ENCODE assay signal across 8 cellular contexts in the genomic region with DNA sequence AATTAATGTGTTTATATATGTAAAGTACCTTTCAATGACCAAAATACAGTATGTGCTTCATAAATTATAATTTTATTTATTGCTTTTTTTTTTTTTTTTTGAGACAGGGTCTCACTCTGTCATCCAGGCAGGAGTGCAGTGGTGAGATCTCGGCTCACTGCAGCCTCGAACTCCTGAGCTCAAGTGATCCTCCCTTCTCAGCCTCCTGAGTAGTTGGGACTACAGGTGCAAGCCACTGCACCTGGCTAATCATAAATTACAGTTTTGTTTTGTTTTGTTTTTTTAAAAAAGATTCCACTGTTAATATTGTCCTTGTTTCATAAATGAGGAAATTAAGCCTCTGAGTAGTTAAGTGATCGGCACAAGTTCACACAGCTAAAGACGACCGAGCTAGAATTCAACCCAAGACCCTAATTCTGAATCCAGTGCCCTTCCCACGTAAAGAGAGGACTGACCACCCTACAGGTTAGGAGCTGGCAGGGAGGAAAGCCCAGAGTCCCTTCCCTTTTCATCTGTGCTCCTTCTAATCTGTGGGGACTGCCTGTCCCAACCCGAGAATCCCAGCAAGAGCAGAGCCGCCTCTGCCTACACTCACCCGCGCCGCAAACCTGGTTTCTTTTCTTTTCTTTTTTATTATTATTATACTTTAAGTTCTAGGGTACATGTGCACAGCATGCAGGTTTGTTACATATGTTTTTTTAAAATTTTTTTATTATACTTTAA. TPM values are rescaled to one million over a fixed set of nuclear protein-coding genes. Genes with fewer than 3 reads are reported as not detected.
A peak's percentile ranks its signal among the peaks of the same experiment; 100 is the strongest.
DNase-seq lines count a peak whose midpoint lies in the region; TF ChIP-seq lines count a peak whose summit lies in the region.

No MANE protein-coding gene starts in this region.

- H3K4me1 ChIP-seq in SJCRH30 (peaks cover 4% of the 10 kb centered on the region; the same call in 1 of the 2 replicates), fibroblast of lung (ENCODE audit: control insufficient read depth, extremely low read depth, insufficient read depth, low read length) (peaks cover 3% of the 10 kb centered on the region), skeletal muscle satellite cell (ENCODE audit: control insufficient read depth, insufficient read depth, low read length) (peaks cover 15% of the 10 kb centered on the region)

- H3K9ac ChIP-seq in fibroblast of lung (ENCODE audit: insufficient read depth, low read length) (no peak overlapping the region), skeletal muscle satellite cell (ENCODE audit: low read depth, low read length) (no peak overlapping the region)

- no peaks in the 10 kb centered on the region for H4K20me1 ChIP-seq in fibroblast of lung (ENCODE audit: control insufficient read depth, extremely low read depth, insufficient read depth, low read length)

- H3K4me3 ChIP-seq in H7 (ENCODE audit: insufficient read depth, low read depth, low read length): 0 out of 2 replicates have a peak overlapping the region, but pooled peaks have one; percentile 29
- H3K4me3 ChIP-seq in SJCRH30: peak overlapping the region; percentile 35
- peak overlapping the region in 2 of 4 experiments; percentile 46 to 51 for H3K4me3 ChIP-seq in fibroblast of lung (replicated peaks in 1 of 4; ENCODE audit: control extremely low read depth in 1 of 4, insufficient read depth in 1 of 4, low read depth in 3 of 4, low read length in 4 of 4)
- H3K4me3 ChIP-seq in skeletal muscle satellite cell (ENCODE audit: low read length): no peak overlapping the region

- TF ChIP-seq CTCF in fibroblast of lung (conservative IDR thresholded peaks at IDR 0.05 in 1 of 2, IDR thresholded peaks at IDR 0.05 in 1 of 2; ENCODE audit: low read depth in 1 of 2, low read length in 2 of 2): no peak

- DNase-seq in H7 (no peak), SJCRH30 (no peak), fibroblast of lung (ENCODE audit: low read depth in 2 of 2) (no peak), NCI-H1930 (lab: John Stamatoyannopoulos, UW) (no peak), islet precursor cell (no peak), COLO829 (ENCODE audit: low spot score) (no peak), NCI-H524 (lab: John Stamatoyannopoulos, UW) (no peak)

- H2AFZ ChIP-seq in fibroblast of lung (ENCODE audit: low read length): peak overlapping the region; percentile 73

- H3K9me3 ChIP-seq in SJCRH30 (replicated peaks) (no peaks in the 10 kb centered on the region), fibroblast of lung (ENCODE audit: control insufficient read depth, insufficient read depth, low read depth, low read length) (no peaks in the 10 kb centered on the region), skeletal muscle satellite cell (replicated peaks; ENCODE audit: low read length) (no peaks in the 10 kb centered on the region)

- H3K27ac ChIP-seq in SJCRH30 (no peak overlapping the region), fibroblast of lung (ENCODE audit: insufficient read depth, low read length) (no peak overlapping the region)

- H3K27me3 ChIP-seq in H7 (ENCODE audit: control insufficient read depth, insufficient read depth, low read length) (no peaks in the 10 kb centered on the region), SJCRH30 (0 out of 2 replicates have a peak, but pooled peaks cover 5% of the 10 kb centered on the region), fibroblast of lung (ENCODE audit: control insufficient read depth, insufficient read depth, low read length) (no peaks in the 10 kb centered on the region), skeletal muscle satellite cell (ENCODE audit: control insufficient read depth, insufficient read depth, low read length) (no peaks in the 10 kb centered on the region)

- H3K79me2 ChIP-seq in fibroblast of lung (ENCODE audit: control insufficient read depth, insufficient read depth, low read length): no peaks in the 10 kb centered on the region

- no peaks in the 10 kb centered on the region for H3K36me3 ChIP-seq in H7 (replicated peaks; ENCODE audit: control insufficient read depth, insufficient read depth, low read length)
- no peaks in the 10 kb centered on the region for H3K36me3 ChIP-seq in SJCRH30
- no peaks in the 10 kb centered on the region for H3K36me3 ChIP-seq in fibroblast of lung (ENCODE audit: control insufficient read depth, insufficient read depth, low read length)
- H3K36me3 ChIP-seq in skeletal muscle satellite cell (ENCODE audit: insufficient read depth, low read length): no peaks in the 10 kb centered on the region

- peak overlapping the region; percentile 66 for H3K4me2 ChIP-seq in fibroblast of lung (ENCODE audit: extremely low read depth, insufficient read depth, low read length)
- H3K4me2 ChIP-seq in skeletal muscle satellite cell (ENCODE audit: low read length): peak overlapping the region; percentile 70

RNA-seq across cellular contexts. Expression of gene GDF5, which starts 8.5 kb away (rescaled TPM):
- total RNA-seq in H7 (2014; rRNA removed; shearing (Covaris generic)): 0.03 TPM in 1 of 2 replicates, not detected in the other
- not detected in 2 replicates for total RNA-seq in SJCRH30 (2014; rRNA removed; shearing (Covaris generic))
- 50.1 and 91.3 TPM in 2 replicates for total RNA-seq in fibroblast of lung
- polyA plus RNA-seq in fibroblast of lung: 30.6 and 54.5 TPM in 2 replicates
- polyA plus RNA-seq in fibroblast of lung (2012): 53.4 and 97.0 TPM in 2 replicates
- 117 and 195 TPM in 2 replicates for polyA minus RNA-seq in fibroblast of lung (ENCODE audit: low replicate concordance)
- total RNA-seq in skeletal muscle satellite cell (2012; rRNA removed): 7.6 and 8.9 TPM in 2 replicates

RNA-seq across cellular contexts. Expression of gene CEP250, which starts 8.9 kb away (rescaled TPM):
- total RNA-seq in H7 (2014; rRNA removed; shearing (Covaris generic)): 18.9 and 39.1 TPM in 2 replicates
- total RNA-seq in SJCRH30 (2014; rRNA removed; shearing (Covaris generic)): 37.3 and 39.9 TPM in 2 replicates
- 24.7 and 45.9 TPM in 2 replicates for total RNA-seq in fibroblast of lung
- polyA plus RNA-seq in fibroblast of lung: 11.3 and 11.8 TPM in 2 replicates
- 31.5 and 38.6 TPM in 2 replicates for polyA plus RNA-seq in fibroblast of lung (2012)
- polyA minus RNA-seq in fibroblast of lung (ENCODE audit: low replicate concordance): 31.5 and 78.1 TPM in 2 replicates
- total RNA-seq in skeletal muscle satellite cell (2012; rRNA removed): 17.5 and 18.3 TPM in 2 replicates

RNA-seq across cellular contexts. Expression of gene UQCC1, which starts 34.7 kb away (rescaled TPM):
- total RNA-seq in H7 (2014; rRNA removed; shearing (Covaris generic)): 48.2 and 49.5 TPM in 2 replicates
- 53.8 and 54.1 TPM in 2 replicates for total RNA-seq in SJCRH30 (2014; rRNA removed; shearing (Covaris generic))
- 31.3 and 41.1 TPM in 2 replicates for total RNA-seq in fibroblast of lung
- 31.1 and 36.5 TPM in 2 replicates for polyA plus RNA-seq in fibroblast of lung
- 36.1 and 36.6 TPM in 2 replicates for polyA plus RNA-seq in fibroblast of lung (2012)
- 64.2 and 68.7 TPM in 2 replicates for polyA minus RNA-seq in fibroblast of lung (ENCODE audit: low replicate concordance)
- 29.3 and 34.2 TPM in 2 replicates for total RNA-seq in skeletal muscle satellite cell (2012; rRNA removed)

Comparison
In these comparisons a context has a peak if more than half of its experiments do, and no peak if none do; other contexts are left out.
1. RNA of gene GDF5, which starts 8.5 kb away (total RNA-seq): 50.1 to 91.3 TPM in fibroblast of lung; 0.03 TPM in H7 and not detected in SJCRH30; every median in the first group is over 10 times any median in the second.